In genomic region chr10:49609283-49610014, GRCh38 we compare ENCODE assay signal across 15 cellular contexts. TPM values are rescaled to one million over a fixed set of nuclear protein-coding genes. Genes with fewer than 3 reads are reported as not detected.
DNase-seq lines count a peak whose midpoint lies in the region; ATAC-seq and TF ChIP-seq lines count a peak whose summit lies in the region.
"Had no signal": no experiment of that assay in that cellular context is flagged by ENCODE, and none has a peak within 500 bp of the region (broad histone marks: within the 10 kb centered on the region; RNA-seq: fewer than 3 reads in every experiment).

No MANE protein-coding gene starts in this region.

- H3K36me3 Mint-ChIP-seq in brain, result no peaks in the 10 kb centered on the region
- no peaks in the 10 kb centered on the region for H3K36me3 Mint-ChIP-seq in nephron progenitor cell (ENCODE audit: low read depth)

- H3K4me3 Mint-ChIP-seq in brain (peak overlapping the region; percentile 64 to 80 (median 76)), nephron progenitor cell (peak overlapping the region; percentile 45)
- H3K4me3 Mint-ChIP-seq: activated naive CD4-positive, alpha-beta T cell treated with anti-CD3 and anti-CD28 coated beads, Interleukin-2, amount 10 ng/mL, durations not matched to agents 7 days and 5 days had no signal

- H3K9me3 Mint-ChIP-seq in brain (peaks cover 0 to 15% (median 3%) of the 10 kb centered on the region in 5 experiments), nephron progenitor cell (peaks cover 10% of the 10 kb centered on the region)

- H3K36me3 ChIP-seq in A673 (ENCODE audit: insufficient read depth, low read length, poor library complexity, severe bottlenecking) (no peaks in the 10 kb centered on the region), HUES64 (ENCODE audit: insufficient read depth, low read length) (no peaks in the 10 kb centered on the region)
- H3K36me3 ChIP-seq: BLaER1, tibial artery had no signal

- H3K9ac ChIP-seq in HUES64 (ENCODE audit: low read depth, low read length), result no peak overlapping the region
- H3K9ac ChIP-seq: BLaER1 had no signal

- no peak for TF ChIP-seq CTCF in A673 (conservative IDR thresholded peaks at IDR 0.05; ENCODE audit: low read depth, low read length)
- TF ChIP-seq CTCF in brain (conservative IDR thresholded peaks at IDR 0.05), result no peak
- TF ChIP-seq CTCF in nephron progenitor cell (IDR thresholded peaks at IDR 0.05), result no peak

- POLR2A ChIA-PET in A673 (lab: Charles Lee; ENCODE audit: low non-redundant PET), result interaction anchor here (0.6 kb wide), 1 partner anchor 33 kb away, joined by 8 read pairs; no protein-coding TSS in a partner anchor

- H3K27ac Mint-ChIP-seq in brain, result no peak overlapping the region
- H3K27ac Mint-ChIP-seq in nephron progenitor cell, result no peak overlapping the region
- H3K27ac Mint-ChIP-seq: activated naive CD4-positive, alpha-beta T cell treated with anti-CD3 and anti-CD28 coated beads, Interleukin-2, amount 10 ng/mL, durations not matched to agents 7 days and 5 days had no signal

- no peak overlapping the region for H3K27ac ChIP-seq in A673 (ENCODE audit: low read depth, low read length, poor library complexity, severe bottlenecking)
- no peak overlapping the region for H3K27ac ChIP-seq in HUES64 (ENCODE audit: low read depth, low read length)
- H3K27ac ChIP-seq: BLaER1, tibial artery had no signal

- WGBS in HUES64, result under 1% methylated on average over 53 of the region's 53 CpGs

- ATAC-seq in GM21528 (IDR thresholded peaks at IDR 0.05; ENCODE audit: low FRiP score, unreplicated experiment), result no peak
- no peak for ATAC-seq in GM19328 (IDR thresholded peaks at IDR 0.05; ENCODE audit: unreplicated experiment)
- ATAC-seq: left lobe of liver had no signal

- H3K4me1 ChIP-seq in A673 (ENCODE audit: insufficient read depth, low read length, poor library complexity, severe bottlenecking), result peaks cover 11% of the 10 kb centered on the region
- peaks cover 2% of the 10 kb centered on the region; the same call in 1 of the 2 replicates for H3K4me1 ChIP-seq in HUES64 (ENCODE audit: insufficient read depth, low read length)

- peaks cover 55% of the 10 kb centered on the region for H3K4me1 Mint-ChIP-seq in brain
- peaks cover 27% of the 10 kb centered on the region for H3K4me1 Mint-ChIP-seq in nephron progenitor cell

- H3K9me3 ChIP-seq in A673 (ENCODE audit: low read depth, low read length, poor library complexity, severe bottlenecking) (no peaks in the 10 kb centered on the region), HUES64 (ENCODE audit: insufficient read depth, low read depth, low read length) (no peaks in the 10 kb centered on the region)
- H3K9me3 ChIP-seq: tibial artery had no signal

- H3K27me3 Mint-ChIP-seq in brain (peaks cover 97% of the 10 kb centered on the region), nephron progenitor cell (ENCODE audit: low read depth, poor library complexity) (peaks cover 100% of the 10 kb centered on the region)

- H3K4me3 ChIP-seq in A673 (ENCODE audit: low read depth, low read length, poor library complexity, severe bottlenecking), result peak overlapping the region; percentile 40
- H3K4me3 ChIP-seq in HUES64 (ENCODE audit: low read length), result peak overlapping the region; percentile 58
- H3K4me3 ChIP-seq: BLaER1 had no signal

- intact Hi-C loops in A673 (cut with micrococcal nuclease; ENCODE audit: unreplicated experiment), result no loop called here

- DNase-seq in A673 (ENCODE audit: low spot score) (no peak), nephron progenitor cell (peak; percentile 61), globus pallidus (ENCODE audit: low spot score) (no peak)
- DNase-seq in stimulated activated CD4-positive, alpha-beta T cell treated with anti-CD3 and anti-CD28 coated beads, Interleukin-4, amount 100 ng/mL, for 4 hours, result no peak
- DNase-seq: activated CD4-positive, alpha-beta T cell treated with anti-CD3 and anti-CD28 coated beads, Interleukin-2, amount 50 U/mL, for 48 hours; activated naive CD4-positive, alpha-beta T cell treated with anti-CD3 and anti-CD28 coated beads, Interleukin-2, amount 10 ng/mL, durations not matched to agents 7 days and 5 days; foreskin fibroblast; NCI-H226 had no signal

- CTCF ChIA-PET in A673 (lab: Charles Lee), result no interaction called here

- no TSS peak for BruUV-seq in A673 (replicated peaks; lab: Mats Ljungman, UMichigan)

- H3K27me3 ChIP-seq in A673 (replicated peaks; ENCODE audit: insufficient read depth, low read depth, low read length, poor library complexity), result peaks cover 73% of the 10 kb centered on the region
- peaks cover 99% of the 10 kb centered on the region for H3K27me3 ChIP-seq in HUES64 (ENCODE audit: insufficient read depth, low read length)

RNA-seq across cellular contexts. Expression of gene SLC18A3, which starts 0.7 kb away (rescaled TPM):
- total RNA-seq in A673 (2021), result 0.28 and 0.30 TPM in 2 replicates
- 0.75 TPM for polyA plus RNA-seq in HUES64 (2013, experiment 1 of 2)
- polyA plus RNA-seq in HUES64 (2013, experiment 2 of 2), result 3.5 TPM
- polyA plus RNA-seq in brain (ENCODE audit: insufficient read depth, low read depth, low replicate concordance), result 1.2 TPM
- total RNA-seq: left lobe of liver had no signal

RNA-seq across cellular contexts. Expression of gene CHAT, which starts 4.4 kb away (rescaled TPM):
- 0.24 and 0.56 TPM in 2 replicates for total RNA-seq in A673 (2021)
- polyA plus RNA-seq in HUES64 (2013, experiment 1 of 2), result 0.20 TPM
- 0.76 TPM for polyA plus RNA-seq in HUES64 (2013, experiment 2 of 2)
- polyA plus RNA-seq in brain (ENCODE audit: insufficient read depth, low read depth, low replicate concordance), result not detected
- total RNA-seq: left lobe of liver had no signal
